8 cellular contexts compared by ENCODE assay signal in genomic region chr22:45163417-45164216, GRCh38. TPM values are rescaled to one million over a fixed set of nuclear protein-coding genes. Genes with fewer than 3 reads are reported as not detected.
DNase-seq lines count a peak whose midpoint lies in the region; ATAC-seq and TF ChIP-seq lines count a peak whose summit lies in the region.

A gene with protein sequence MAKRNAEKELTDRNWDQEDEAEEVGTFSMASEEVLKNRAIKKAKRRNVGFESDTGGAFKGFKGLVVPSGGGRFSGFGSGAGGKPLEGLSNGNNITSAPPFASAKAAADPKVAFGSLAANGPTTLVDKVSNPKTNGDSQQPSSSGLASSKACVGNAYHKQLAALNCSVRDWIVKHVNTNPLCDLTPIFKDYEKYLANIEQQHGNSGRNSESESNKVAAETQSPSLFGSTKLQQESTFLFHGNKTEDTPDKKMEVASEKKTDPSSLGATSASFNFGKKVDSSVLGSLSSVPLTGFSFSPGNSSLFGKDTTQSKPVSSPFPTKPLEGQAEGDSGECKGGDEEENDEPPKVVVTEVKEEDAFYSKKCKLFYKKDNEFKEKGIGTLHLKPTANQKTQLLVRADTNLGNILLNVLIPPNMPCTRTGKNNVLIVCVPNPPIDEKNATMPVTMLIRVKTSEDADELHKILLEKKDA (plus strand): TSS chr22:45163925. CDS start chr22:45168178, 4,253 bp downstream.

- H3K27me3 Mint-ChIP-seq in activated naive CD4-positive, alpha-beta T cell treated with anti-CD3 and anti-CD28 coated beads, Interleukin-2, amount 50 U/mL, for 24 hours = no peaks in the 10 kb centered on the region

- peak within 1 kb of the TSS; percentile 99 for H3K4me3 ChIP-seq in GM08714 (ENCODE audit: low read length)
- peak within 1 kb of the TSS; percentile 90 for H3K4me3 ChIP-seq in osteoblast (ENCODE audit: insufficient read depth, low read length)
- H3K4me3 ChIP-seq in thoracic aorta = peak within 1 kb of the TSS; percentile 94

- H3K36me3 ChIP-seq in osteoblast (ENCODE audit: insufficient read depth, low read length) = peaks cover 17% of the 10 kb centered on the region
- H3K36me3 ChIP-seq in thoracic aorta = no peaks in the 10 kb centered on the region

- peak; percentile 69 for ATAC-seq in HG02571 (IDR thresholded peaks at IDR 0.05; ENCODE audit: unreplicated experiment)
- ATAC-seq in SK-N-SH treated with all-trans-retinoic acid at 6 μM for 48 hours = peak; percentile 86
- peak; percentile 79 for ATAC-seq in thoracic aorta (ENCODE audit: insufficient number of reproducible peaks, low FRiP score, low read depth)

- peak within 1 kb of the TSS; percentile 88 for H3K4me2 ChIP-seq in osteoblast (ENCODE audit: insufficient read depth, low read length)

- DNase-seq in NCI-H1092 (lab: John Stamatoyannopoulos, UW) (peak; percentile 64), glomerular visceral epithelial cell (ENCODE audit: extremely low spot score) (peak; percentile 96), osteoblast (ENCODE audit: insufficient read length, low spot score, missing footprints) (peak; percentile 99), thoracic aorta (ENCODE audit: low spot score) (peak; percentile 77)

- no peaks in the 10 kb centered on the region for H4K20me1 ChIP-seq in osteoblast (ENCODE audit: insufficient read depth, low read length)

- H3K36me3 Mint-ChIP-seq in activated naive CD4-positive, alpha-beta T cell treated with anti-CD3 and anti-CD28 coated beads, Interleukin-2, amount 50 U/mL, for 24 hours = peaks cover 9% of the 10 kb centered on the region

- H3K9me3 ChIP-seq in osteoblast (ENCODE audit: low read depth, low read length) (no peaks in the 10 kb centered on the region), thoracic aorta (no peaks in the 10 kb centered on the region)

- H3K79me2 ChIP-seq in osteoblast (ENCODE audit: insufficient read depth, low read length) = peaks cover 85% of the 10 kb centered on the region

- peaks cover 36% of the 10 kb centered on the region for H3K4me1 ChIP-seq in osteoblast (ENCODE audit: insufficient read depth, low read length)
- H3K4me1 ChIP-seq in thoracic aorta (ENCODE audit: control insufficient read depth in 1 of 2, low read depth in 2 of 2) = peaks cover 15 to 31% of the 10 kb centered on the region in 2 donors

- peak within 1 kb of the TSS; percentile 99 for H3K27ac Mint-ChIP-seq in activated naive CD4-positive, alpha-beta T cell treated with anti-CD3 and anti-CD28 coated beads, Interleukin-2, amount 50 U/mL, for 24 hours

- peak within 1 kb of the TSS; percentile 98 for H3K4me3 Mint-ChIP-seq in activated naive CD4-positive, alpha-beta T cell treated with anti-CD3 and anti-CD28 coated beads, Interleukin-2, amount 50 U/mL, for 24 hours

- H3K27ac ChIP-seq in osteoblast (ENCODE audit: low read depth, low read length) (peak within 1 kb of the TSS; percentile 88), thoracic aorta (peak within 1 kb of the TSS; percentile 41 to 65)

- peaks cover 55% of the 10 kb centered on the region for H3K4me1 Mint-ChIP-seq in activated naive CD4-positive, alpha-beta T cell treated with anti-CD3 and anti-CD28 coated beads, Interleukin-2, amount 50 U/mL, for 24 hours

- peak within 1 kb of the TSS; percentile 68 for H2AFZ ChIP-seq in osteoblast (ENCODE audit: low read length)

- H3K27me3 ChIP-seq in osteoblast (ENCODE audit: insufficient read depth, low read length) (no peaks in the 10 kb centered on the region), thoracic aorta (replicated peaks; ENCODE audit: insufficient read depth) (no peaks in the 10 kb centered on the region)

- no peaks in the 10 kb centered on the region for H3K9me3 Mint-ChIP-seq in activated naive CD4-positive, alpha-beta T cell treated with anti-CD3 and anti-CD28 coated beads, Interleukin-2, amount 50 U/mL, for 24 hours

- TF ChIP-seq CTCF in osteoblast (IDR thresholded peaks at IDR 0.05; ENCODE audit: extremely low read depth, low read depth, low read length) (peak; percentile 5), thoracic aorta (IDR thresholded peaks at IDR 0.05) (no peak)

TF ChIP-seq in SK-N-SH treated with all-trans-retinoic acid at 6 μM for 48 hours, 23 proteins besides CTCF, POLR2A, EP300 and RAD21 (continues in another document):
- TF ChIP-seq, protein P1, sequence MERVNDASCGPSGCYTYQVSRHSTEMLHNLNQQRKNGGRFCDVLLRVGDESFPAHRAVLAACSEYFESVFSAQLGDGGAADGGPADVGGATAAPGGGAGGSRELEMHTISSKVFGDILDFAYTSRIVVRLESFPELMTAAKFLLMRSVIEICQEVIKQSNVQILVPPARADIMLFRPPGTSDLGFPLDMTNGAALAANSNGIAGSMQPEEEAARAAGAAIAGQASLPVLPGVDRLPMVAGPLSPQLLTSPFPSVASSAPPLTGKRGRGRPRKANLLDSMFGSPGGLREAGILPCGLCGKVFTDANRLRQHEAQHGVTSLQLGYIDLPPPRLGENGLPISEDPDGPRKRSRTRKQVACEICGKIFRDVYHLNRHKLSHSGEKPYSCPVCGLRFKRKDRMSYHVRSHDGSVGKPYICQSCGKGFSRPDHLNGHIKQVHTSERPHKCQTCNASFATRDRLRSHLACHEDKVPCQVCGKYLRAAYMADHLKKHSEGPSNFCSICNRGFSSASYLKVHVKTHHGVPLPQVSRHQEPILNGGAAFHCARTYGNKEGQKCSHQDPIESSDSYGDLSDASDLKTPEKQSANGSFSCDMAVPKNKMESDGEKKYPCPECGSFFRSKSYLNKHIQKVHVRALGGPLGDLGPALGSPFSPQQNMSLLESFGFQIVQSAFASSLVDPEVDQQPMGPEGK (CRISPR knock-in tag; IDR thresholded peaks at IDR 0.05; ENCODE audit: borderline replicate concordance) = no peak
- no peak for TF ChIP-seq BACH2 (CRISPR knock-in tag; IDR thresholded peaks at IDR 0.05; ENCODE audit: borderline replicate concordance)
- TF ChIP-seq ZNF70 (CRISPR knock-in tag; IDR thresholded peaks at IDR 0.05) = no peak
- TF ChIP-seq ZNF8 (CRISPR knock-in tag; IDR thresholded peaks at IDR 0.05) = no peak
- no peak for TF ChIP-seq TSHZ2 (CRISPR knock-in tag; IDR thresholded peaks at IDR 0.05)
- no peak for TF ChIP-seq CSRNP3 (CRISPR knock-in tag; IDR thresholded peaks at IDR 0.05)
- no peak for TF ChIP-seq POU6F1 (CRISPR knock-in tag; IDR thresholded peaks at IDR 0.05; ENCODE audit: borderline replicate concordance, low read depth)
- no peak for TF ChIP-seq RARB (CRISPR knock-in tag; IDR thresholded peaks at IDR 0.05)
- TF ChIP-seq ZFP30 (CRISPR knock-in tag; IDR thresholded peaks at IDR 0.05) = no peak
- TF ChIP-seq SNAI2 (CRISPR knock-in tag; IDR thresholded peaks at IDR 0.05) = no peak
- TF ChIP-seq ESRRG (CRISPR knock-in tag; IDR thresholded peaks at IDR 0.05) = no peak
- TF ChIP-seq ZC3H10 (CRISPR knock-in tag; IDR thresholded peaks at IDR 0.05) = no peak

RNA-seq across cellular contexts. Expression of the gene that starts here (rescaled TPM):
- total RNA-seq in osteoblast (34.8 and 54.3 TPM in 2 replicates), thoracic aorta (10 to 100 TPM; 27.8 to 31.6 TPM)

Comparison
In these comparisons a context has a peak if more than half of its experiments do, and no peak if none do; other contexts are left out.
1. Peak in every context shown above with its lines: DNase-seq, ATAC-seq, H3K4me3 ChIP-seq and H3K27ac ChIP-seq.